9 cellular contexts compared by ENCODE assay signal in the genomic region with DNA sequence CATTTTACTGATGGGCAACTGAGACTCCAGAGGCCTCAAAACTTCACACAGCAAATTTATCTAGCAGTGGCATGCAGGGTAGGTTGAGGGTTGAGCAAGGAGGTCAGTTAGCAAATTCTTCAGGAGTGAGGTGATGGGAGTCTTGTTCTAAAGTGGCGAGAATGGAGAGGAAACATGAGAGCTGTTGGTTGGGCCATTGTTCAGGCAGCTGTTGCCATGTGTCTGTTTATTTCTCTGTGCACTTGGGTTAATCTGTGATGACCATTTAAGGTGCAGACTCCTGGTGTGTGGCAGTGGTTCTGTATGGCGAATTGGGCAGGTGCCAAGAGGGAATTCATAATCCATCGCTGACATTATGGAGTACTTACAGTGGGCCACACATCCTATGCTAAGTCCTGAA. TPM values are rescaled to one million over a fixed set of nuclear protein-coding genes. Genes with fewer than 3 reads are reported as not detected.
DNase-seq lines count a peak whose midpoint lies in the region; ATAC-seq, FAIRE-seq and TF ChIP-seq lines count a peak whose summit lies in the region.
"Had no signal": no experiment of that assay in that cellular context is flagged by ENCODE, and none has a peak within 500 bp of the region (broad histone marks: within the 10 kb centered on the region; RNA-seq: fewer than 3 reads in every experiment).

No MANE protein-coding gene starts in this region.

- no peaks in the 10 kb centered on the region for H3K79me2 ChIP-seq in astrocyte (ENCODE audit: insufficient read depth, low read length)

- no peaks in the 10 kb centered on the region for H3K27me3 Mint-ChIP-seq in astrocyte (ENCODE audit: low read depth, unreplicated experiment)
- H3K27me3 Mint-ChIP-seq in activated naive CD4-positive, alpha-beta T cell treated with anti-CD3 and anti-CD28 coated beads for 36 hours (ENCODE audit: low read depth) = peaks cover 25% of the 10 kb centered on the region

- no peaks in the 10 kb centered on the region for H3K36me3 ChIP-seq in BE2C
- H3K36me3 ChIP-seq in astrocyte (ENCODE audit: insufficient read depth, low read length) = no peaks in the 10 kb centered on the region

- peaks cover 26% of the 10 kb centered on the region for H3K4me1 Mint-ChIP-seq in astrocyte (ENCODE audit: low read depth, unreplicated experiment)
- no peaks in the 10 kb centered on the region for H3K4me1 Mint-ChIP-seq in activated naive CD4-positive, alpha-beta T cell treated with anti-CD3 and anti-CD28 coated beads for 36 hours (ENCODE audit: low read depth)

- no peak for ATAC-seq in HG02763 (IDR thresholded peaks at IDR 0.05; ENCODE audit: unreplicated experiment)

- TF ChIP-seq POLR2A in lower leg skin (IDR thresholded peaks at IDR 0.05) = no peak

- peak overlapping the region; percentile 30 for H3K4me3 Mint-ChIP-seq in astrocyte (ENCODE audit: unreplicated experiment)
- H3K4me3 Mint-ChIP-seq in activated naive CD4-positive, alpha-beta T cell treated with anti-CD3 and anti-CD28 coated beads for 36 hours = no peak overlapping the region

- H4K20me1 ChIP-seq in astrocyte (ENCODE audit: insufficient read depth, low read length) = no peaks in the 10 kb centered on the region

- H3K9me3 ChIP-seq in BE2C = no peaks in the 10 kb centered on the region
- no peaks in the 10 kb centered on the region for H3K9me3 ChIP-seq in astrocyte (ENCODE audit: insufficient read depth, low read depth, low read length)

- H3K27me3 ChIP-seq in BE2C (no peaks in the 10 kb centered on the region), astrocyte (ENCODE audit: insufficient read depth, low read length) (no peaks in the 10 kb centered on the region)

- H3K4me2 ChIP-seq in astrocyte (ENCODE audit: low read length) = peak overlapping the region; percentile 8

- WGBS in lower leg skin, 2 donors = 88 to 92% methylated on average over 3 of the region's 3 CpGs

- H2AFZ ChIP-seq in astrocyte (ENCODE audit: low read depth, low read length) = peak overlapping the region; percentile 64

- no peak for FAIRE-seq in astrocyte (lab: Jason Lieb, UNC)

- H3K27ac Mint-ChIP-seq in astrocyte (ENCODE audit: unreplicated experiment) = peak overlapping the region; percentile 96
- no peak overlapping the region for H3K27ac Mint-ChIP-seq in activated naive CD4-positive, alpha-beta T cell treated with anti-CD3 and anti-CD28 coated beads for 36 hours

- H3K4me1 ChIP-seq in BE2C (peaks cover 8% of the 10 kb centered on the region), astrocyte (ENCODE audit: insufficient read depth, low read length) (peaks cover 14% of the 10 kb centered on the region)

- TF ChIP-seq CTCF in BE2C (IDR thresholded peaks at IDR 0.05; ENCODE audit: low read depth, low read length) = no peak
- TF ChIP-seq CTCF in astrocyte (IDR thresholded peaks at IDR 0.05; ENCODE audit: insufficient read depth, low read depth, low read length) = no peak
- no peak for TF ChIP-seq CTCF in lower leg skin (IDR thresholded peaks at IDR 0.05)

- H3K36me3 Mint-ChIP-seq in astrocyte (ENCODE audit: low read depth, unreplicated experiment) = peaks cover 8% of the 10 kb centered on the region
- no peaks in the 10 kb centered on the region for H3K36me3 Mint-ChIP-seq in activated naive CD4-positive, alpha-beta T cell treated with anti-CD3 and anti-CD28 coated beads for 36 hours (ENCODE audit: low read depth)

- intact Hi-C loops in activated naive CD4-positive, alpha-beta T cell treated with anti-CD3 and anti-CD28 coated beads for 36 hours (cut with micrococcal nuclease) = no loop called here
- intact Hi-C loops in lower leg skin (cut with DNase I; ENCODE audit: low total_unique reads) = no loop called here

- H3K27ac ChIP-seq in astrocyte (ENCODE audit: low read depth, low read length) = peak overlapping the region; percentile 73

- no peak overlapping the region for H3K4me3 ChIP-seq in BE2C (ENCODE audit: low read depth, low read length)
- H3K4me3 ChIP-seq in astrocyte (ENCODE audit: insufficient read depth, low read depth, low read length) = no peak overlapping the region
- no peak overlapping the region for H3K4me3 ChIP-seq in lower leg skin (ENCODE audit: low read depth, poor library complexity, severe bottlenecking)

- peaks cover 11% of the 10 kb centered on the region for H3K9me3 Mint-ChIP-seq in astrocyte (ENCODE audit: unreplicated experiment)
- peaks cover 10% of the 10 kb centered on the region for H3K9me3 Mint-ChIP-seq in activated naive CD4-positive, alpha-beta T cell treated with anti-CD3 and anti-CD28 coated beads for 36 hours

- DNase-seq in BE2C (peak; percentile 44), NCI-H146 (lab: John Stamatoyannopoulos, UW) (peak; percentile 95), astrocyte (ENCODE audit: low read depth) (peak; percentile 95), kidney glomerular epithelial cell (lab: John Stamatoyannopoulos, UW) (peak; percentile 95), lower leg skin (ENCODE audit: low spot score in 2 of 2) (no peak)
- DNase-seq in activated naive CD4-positive, alpha-beta T cell treated with anti-CD3 and anti-CD28 coated beads for 36 hours = no peak
- DNase-seq in activated effector memory CD4-positive, alpha-beta T cell treated with Interleukin-2 at 50 U/mL for 16 hours = no peak
- DNase-seq: DND-41 had no signal

- CTCF ChIA-PET in activated naive CD4-positive, alpha-beta T cell treated with anti-CD3 and anti-CD28 coated beads for 36 hours (lab: Charles Lee) = interaction anchor here (2.5 kb wide), 1 partner anchor 316 kb away, joined by 9 read pairs; no protein-coding TSS in a partner anchor

- peak overlapping the region; percentile 40 for H3K9ac ChIP-seq in astrocyte (ENCODE audit: low read length)

RNA-seq across cellular contexts. Expression of gene TMEM178A, which starts 30.4 kb away (rescaled TPM):
- 1.2 TPM for polyA plus RNA-seq in BE2C (2012; ENCODE audit: insufficient read depth, insufficient read length, low read depth)
- total RNA-seq in astrocyte (28.7 and 41.6 TPM in 2 replicates), lower leg skin (1 to 10 TPM in 2 of 4 donors, under 1 TPM in 2; 0.68 to 1.4 (median 1.1) TPM)
- under 1 TPM; 0.25 to 0.55 TPM for total RNA-seq in activated naive CD4-positive, alpha-beta T cell treated with anti-CD3 and anti-CD28 coated beads for 36 hours

Comparison
In these comparisons a context has a peak if more than half of its experiments do, and no peak if none do; other contexts are left out.
1. DNase-seq: peak in BE2C (single experiment), NCI-H146 (single experiment), astrocyte (single experiment) and kidney glomerular epithelial cell (single experiment); none in activated naive CD4-positive, alpha-beta T cell treated with anti-CD3 and anti-CD28 coated beads for 36 hours (single experiment), activated effector memory CD4-positive, alpha-beta T cell treated with Interleukin-2 at 50 U/mL for 16 hours (single experiment) and lower leg skin (0 of 2).
2. RNA of gene TMEM178A, which starts 30.4 kb away (total RNA-seq): 28.7 to 41.6 TPM in astrocyte; 0.68 to 1.4 TPM in lower leg skin and 0.25 to 0.55 TPM in activated naive CD4-positive, alpha-beta T cell treated with anti-CD3 and anti-CD28 coated beads for 36 hours; every median in the first group is over 10 times any median in the second.